8 cellular contexts compared by ENCODE assay signal in genomic region chr1:44030606-44031050, GRCh38. TPM values are rescaled to one million over a fixed set of nuclear protein-coding genes. Genes with fewer than 3 reads are reported as not detected.
DNase-seq lines count a peak whose midpoint lies in the region; ATAC-seq and TF ChIP-seq lines count a peak whose summit lies in the region.

No MANE protein-coding gene starts in this region.

- POLR2A ChIA-PET in OCI-LY7 (lab: Charles Lee): interaction anchor here (0.6 to 1.0 kb wide), 3 partner anchors 37 to 85 kb away, joined by 3 to 4 read pairs (median 3); no protein-coding TSS in a partner anchor

- H3K9me2 ChIP-seq in OCI-LY7 (ENCODE audit: insufficient read depth, low read length): no peaks in the 10 kb centered on the region

- no peak for DNase-seq in AG09319 (ENCODE audit: extremely low read depth, low read depth)
- peak; percentile 78 for DNase-seq in OCI-LY7 (ENCODE audit: low spot score)
- peak; percentile 24 for DNase-seq in brain microvascular endothelial cell
- DNase-seq in immature natural killer cell: peak in 2 of 3 donors; percentile 53 to 54
- DNase-seq in spleen: peak; percentile 89
- no peak for DNase-seq in posterior vena cava (ENCODE audit: low spot score)

- H3K4me3 ChIP-seq in OCI-LY7 (ENCODE audit: low read depth, low read length, poor library complexity, severe bottlenecking) (peak overlapping the region; percentile 98), brain microvascular endothelial cell (ENCODE audit: low read depth, low read length) (peak overlapping the region; percentile 74), spleen (peak overlapping the region; percentile 67 to 91 (median 88))

- H3K36me3 ChIP-seq in OCI-LY7 (ENCODE audit: insufficient read depth, low read length) (no peaks in the 10 kb centered on the region), brain microvascular endothelial cell (replicated peaks) (no peaks in the 10 kb centered on the region), spleen (no peaks in the 10 kb centered on the region)

- no peaks in the 10 kb centered on the region for H4K20me1 ChIP-seq in OCI-LY7 (ENCODE audit: insufficient read depth, low read length)

- H3K4me3 Mint-ChIP-seq in immature natural killer cell: peak overlapping the region; percentile 75 to 87 (median 79)

- in situ Hi-C loops in brain microvascular endothelial cell (cut with HindIII; ENCODE audit: low pct_ligation_motif_present, low sequenced_read_pairs): no loop called here

- H3K4me1 Mint-ChIP-seq in immature natural killer cell: peaks cover 17 to 21% of the 10 kb centered on the region in 2 donors

- H3K27me3 ChIP-seq in brain microvascular endothelial cell (replicated peaks): no peaks in the 10 kb centered on the region
- peaks cover 0 to 15% (median 0%) of the 10 kb centered on the region in 7 donors for H3K27me3 ChIP-seq in spleen (replicated peaks in 1 of 7)

- no peak for TF ChIP-seq POLR2A in spleen (IDR thresholded peaks at IDR 0.05)

- ATAC-seq in HG03039 (IDR thresholded peaks at IDR 0.05; ENCODE audit: unreplicated experiment): peak; percentile 11

- intact Hi-C loops in OCI-LY7 (cut with micrococcal nuclease; ENCODE audit: unreplicated experiment): loop anchor here (1.0 to 2.0 kb wide), 3 partner anchors 39 to 380 kb away; partner anchors contain the start of genes CCDC24, IPO13 and KDM4A
- intact Hi-C loops in spleen (cut with DNase I; ENCODE audit: low total_unique reads): no loop called here
- intact Hi-C loops in posterior vena cava (cut with DNase I): loop anchor here in 1 of 2 donors (5.0 kb wide), 1 partner anchor 33 kb away; no protein-coding TSS in a partner anchor

- no peaks in the 10 kb centered on the region for H3K79me2 ChIP-seq in OCI-LY7 (ENCODE audit: insufficient read depth, low read depth, low read length)

- H3K4me1 ChIP-seq in OCI-LY7 (ENCODE audit: insufficient read depth, low read length, poor library complexity, severe bottlenecking) (peaks cover 50% of the 10 kb centered on the region), spleen (peaks cover 5 to 45% (median 28%) of the 10 kb centered on the region in 6 donors)

- H3K27ac ChIP-seq in OCI-LY7 (ENCODE audit: low read depth, low read length, poor library complexity, severe bottlenecking) (peak overlapping the region; percentile 86), brain microvascular endothelial cell (peak overlapping the region; percentile 86), spleen (peak overlapping the region; percentile 82 to 92 (median 87))

- H2AFZ ChIP-seq in OCI-LY7 (ENCODE audit: low read length): peak overlapping the region; percentile 73

- H3K4me2 ChIP-seq in OCI-LY7 (ENCODE audit: low read length): peak overlapping the region; percentile 98

- CTCF ChIA-PET in OCI-LY7 (lab: Charles Lee; ENCODE audit: unreplicated experiment): interaction anchor here (0.6 to 1.7 kb wide), 4 partner anchors 13 to 791 kb away, joined by 3 to 12 read pairs (median 8); no protein-coding TSS in a partner anchor

- no peaks in the 10 kb centered on the region for H3K9me3 Mint-ChIP-seq in immature natural killer cell

- H3K36me3 Mint-ChIP-seq in immature natural killer cell: no peaks in the 10 kb centered on the region

- peaks cover 2 to 13% (median 5%) of the 10 kb centered on the region in 3 donors for H3K27me3 Mint-ChIP-seq in immature natural killer cell (ENCODE audit: low read depth in 3 of 3)

- WGBS in spleen, 5 donors: 0 to 1% (median 0%) methylated on average over 20 to 47 of the region's 47 CpGs

- BruUV-seq in OCI-LY7 (replicated peaks; lab: Mats Ljungman, UMichigan): no TSS peak

- TF ChIP-seq CTCF in AG09319 (IDR thresholded peaks at IDR 0.05; ENCODE audit: low read depth, low read length) (peak; percentile 14; the same call in 1 of the 2 replicates), GM12874 (IDR thresholded peaks at IDR 0.05; ENCODE audit: insufficient read depth, low read depth, low read length) (peak; percentile 42; the same call in 1 of the 2 replicates), OCI-LY7 (conservative IDR thresholded peaks at IDR 0.05; ENCODE audit: low read length) (peak; percentile 57), brain microvascular endothelial cell (IDR thresholded peaks at IDR 0.05; ENCODE audit: low read depth, low read length, missing control alignments) (peak; percentile 47), spleen (IDR thresholded peaks at IDR 0.05 in 8 of 11, conservative IDR thresholded peaks at IDR 0.05 in 3 of 11) (peak in 2 of 11 experiments; percentile 12 to 31)

- peak overlapping the region in 4 of 6 donors; percentile 33 to 80 (median 46) for H3K27ac Mint-ChIP-seq in immature natural killer cell

- H3K9me3 ChIP-seq in OCI-LY7 (ENCODE audit: low read length) (no peaks in the 10 kb centered on the region), spleen (no peaks in the 10 kb centered on the region)

RNA-seq across cellular contexts. Expression of gene SLC6A9, which starts 0.6 kb away (rescaled TPM):
- total RNA-seq in OCI-LY7 (2014; rRNA removed; shearing (Covaris generic)): 7.0 and 8.2 TPM in 2 replicates
- total RNA-seq in OCI-LY7 (2022) (21.8 and 22.4 TPM in 2 replicates), spleen (1 to 10 TPM; 1.1 to 6.1 (median 3.0) TPM), posterior vena cava (10 to 100 TPM in 1 of 2 donors, 1 to 10 TPM in 1; 7.8 to 12.2 TPM)
- polyA plus RNA-seq in immature natural killer cell (not detected), spleen (under 1 TPM; 0.26 to 0.86 (median 0.35) TPM)

RNA-seq across cellular contexts. Expression of gene CCDC24, which starts 39.2 kb away (rescaled TPM):
- 1.9 and 8.9 TPM in 2 replicates for total RNA-seq in OCI-LY7 (2014; rRNA removed; shearing (Covaris generic))
- total RNA-seq in OCI-LY7 (2022) (4.6 and 9.2 TPM in 2 replicates), spleen (1 to 10 TPM; 3.3 to 7.0 (median 5.0) TPM), posterior vena cava (1 to 10 TPM; 2.5 to 4.1 TPM)
- polyA plus RNA-seq in immature natural killer cell (1 to 10 TPM in 2 of 3 donors, not detected in 1; 1.4 to 4.1 TPM), spleen (10 to 100 TPM in 2 of 3 donors, 1 to 10 TPM in 1; 7.5 to 25.9 (median 14.5) TPM)

RNA-seq across cellular contexts. Expression of gene B4GALT2, which starts 51.6 kb away (rescaled TPM):
- 1.4 and 1.9 TPM in 2 replicates for total RNA-seq in OCI-LY7 (2014; rRNA removed; shearing (Covaris generic))
- total RNA-seq in OCI-LY7 (2022): 0.57 and 0.65 TPM in 2 replicates
- polyA plus RNA-seq in immature natural killer cell: 1 to 10 TPM in 1 of 3 donors, under 1 TPM in 2; 0.48 to 1.6 (median 0.59) TPM
- 10 to 100 TPM; 11.4 to 23.3 (median 13.2) TPM for total RNA-seq in spleen
- 10 to 100 TPM in 1 of 3 donors, 1 to 10 TPM in 2; 7.0 to 13.7 (median 7.7) TPM for polyA plus RNA-seq in spleen
- 10 to 100 TPM; 39.0 to 45.7 TPM for total RNA-seq in posterior vena cava

RNA-seq across cellular contexts. Expression of gene ATP6V0B, which starts 55.9 kb away (rescaled TPM):
- total RNA-seq in OCI-LY7 (2014; rRNA removed; shearing (Covaris generic)): 62.0 and 97.1 TPM in 2 replicates
- total RNA-seq in OCI-LY7 (2022) (58.9 and 68.4 TPM in 2 replicates), spleen (100 to 1,000 TPM; 124 to 219 (median 133) TPM), posterior vena cava (10 to 100 TPM; 69.4 to 77.4 TPM)
- polyA plus RNA-seq in immature natural killer cell (100 to 1,000 TPM; 227 to 425 (median 395) TPM), spleen (100 to 1,000 TPM; 176 to 205 (median 177) TPM)

Comparison
In these comparisons a context has a peak if more than half of its experiments do, and no peak if none do; other contexts are left out.
1. DNase-seq: peak in OCI-LY7 (single experiment), brain microvascular endothelial cell (single experiment), immature natural killer cell (2 of 3) and spleen (single experiment); none in AG09319 (single experiment) and posterior vena cava (single experiment).
2. RNA of gene B4GALT2, which starts 51.6 kb away (total RNA-seq): 39.0 to 45.7 TPM in posterior vena cava and 11.4 to 23.3 TPM in spleen; 0.57 to 1.9 TPM in OCI-LY7; every median in the first group is over 4 times any median in the second.
3. Peak in every context shown above with its lines, with median percentiles within 50 percentile points of each other: H3K27ac ChIP-seq and H3K4me3 ChIP-seq.